Comparison of ENCODE assay signal across 10 cellular contexts in the genomic region with DNA sequence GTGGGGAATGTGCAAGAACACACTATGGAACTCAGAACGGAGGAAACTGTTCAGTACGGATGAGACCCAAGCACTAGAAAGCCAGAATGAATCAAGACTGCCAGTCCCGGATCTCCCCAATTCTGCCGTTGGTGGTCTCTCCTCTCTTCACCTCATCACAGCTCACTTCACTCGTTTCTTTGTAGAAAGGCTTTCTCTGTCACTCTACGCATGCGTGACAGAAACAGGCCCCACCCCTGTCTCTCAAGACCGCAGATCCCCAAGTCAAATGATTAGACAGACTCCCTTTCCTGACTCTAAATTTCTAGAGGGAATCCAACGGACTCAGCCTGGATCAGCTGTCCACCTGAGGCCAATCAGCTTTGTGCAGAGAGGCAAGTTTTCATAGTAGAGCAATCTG.
"Had no signal": no experiment of that assay in that cellular context is flagged by ENCODE, and none has a peak within 500 bp of the region (broad histone marks: within the 10 kb centered on the region; RNA-seq: fewer than 3 reads in every experiment).

No MANE protein-coding gene starts in this region.

- H3K4me1 ChIP-seq: HAP-1 had no signal

- H3K9me3 ChIP-seq: HAP-1 had no signal

- H3K4me3 Mint-ChIP-seq: GM23338, H9, HFFc6 had no signal

- H3K9ac ChIP-seq: GM23248 had no signal

- H3K4me2 ChIP-seq: GM23338 had no signal

- H3K27ac Mint-ChIP-seq: GM23338, H9, HFFc6 had no signal

- H3K27ac ChIP-seq: GM23248 had no signal

- ATAC-seq: HCT116 had no signal

- H2AFZ ChIP-seq: GM23248 had no signal

- H3K36me3 ChIP-seq: HAP-1 had no signal

- H3K9me3 Mint-ChIP-seq: GM23338, H9 had no signal

- FAIRE-seq: H54 had no signal

- H3K4me3 ChIP-seq: GM23248, GM23338, HAP-1 had no signal

- DNase-seq: GM23248, GOT3, H7, H9, HCEC 1CT, HFFc6 had no signal
